20 cellular contexts compared by ENCODE assay signal in the genomic region with DNA sequence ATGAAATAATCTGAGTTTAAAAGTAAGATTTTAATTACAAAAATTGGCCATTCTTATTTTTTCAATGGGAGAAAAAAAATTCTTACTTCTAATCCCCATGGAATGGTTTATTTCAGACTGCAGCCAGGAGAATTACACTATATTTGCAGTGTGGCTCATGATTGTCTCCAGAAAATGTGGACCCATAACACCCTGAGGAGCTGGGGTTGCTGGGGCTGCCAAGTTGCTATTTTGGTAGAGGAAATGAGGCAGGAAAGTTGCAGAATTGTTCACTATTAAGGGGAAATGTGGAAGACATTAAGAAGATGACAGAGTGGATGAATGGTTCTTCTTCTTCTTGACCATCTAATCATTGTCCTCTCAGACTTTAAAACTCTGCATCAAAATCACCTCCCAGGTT. TPM values are rescaled to one million over a fixed set of nuclear protein-coding genes. Genes with fewer than 3 reads are reported as not detected.
DNase-seq lines count a peak whose midpoint lies in the region; ATAC-seq and TF ChIP-seq lines count a peak whose summit lies in the region.
"Had no signal": no experiment of that assay in that cellular context is flagged by ENCODE, and none has a peak within 500 bp of the region (broad histone marks: within the 10 kb centered on the region; RNA-seq: fewer than 3 reads in every experiment).

No MANE protein-coding gene starts in this region.

- ATAC-seq in Right ventricle myocardium inferior (peak; percentile 42), sciatic nerve (peak; percentile 66), body of pancreas (no peak)
- ATAC-seq: A549; CD8-positive, alpha-beta T cell had no signal

- H3K27ac ChIP-seq in right atrium auricular region: no peak overlapping the region
- peak overlapping the region; percentile 92 for H3K27ac ChIP-seq in KOPT-K1 (ENCODE audit: low read depth, low read length, poor library complexity, severe bottlenecking)
- H3K27ac ChIP-seq in esophagus muscularis mucosa (replicated peaks in 1 of 4): no peak overlapping the region
- no peak overlapping the region for H3K27ac ChIP-seq in body of pancreas
- H3K27ac ChIP-seq: 22Rv1; A549; BLaER1 treated with 17β-estradiol and CSF1 and Interleukin-3, amounts not matched to agents 10 nM and 100 nM; C4-2B had no signal

- TF ChIP-seq CTCF in right atrium auricular region (IDR thresholded peaks at IDR 0.05) (no peak), esophagus muscularis mucosa (IDR thresholded peaks at IDR 0.05) (no peak), body of pancreas (IDR thresholded peaks at IDR 0.05) (no peak)

- peak; percentile 39 for DNase-seq in Right ventricle myocardium inferior (ENCODE audit: missing footprints)
- no peak for DNase-seq in right atrium auricular region (ENCODE audit: low spot score)
- DNase-seq in esophagus muscularis mucosa (ENCODE audit: extremely low spot score): peak; percentile 62
- no peak for DNase-seq in sciatic nerve (ENCODE audit: low spot score)
- no peak for DNase-seq in germinal center (ENCODE audit: low spot score)
- no peak for DNase-seq in body of pancreas
- DNase-seq: AML-193; Caco-2; Calu3; CD4-positive, alpha-beta T cell; CD8-positive, alpha-beta T cell; DMS79 treated with DMSO at 0.1 percent for 48 hours; GF-D8 had no signal

- H3K4me1 ChIP-seq in right atrium auricular region: no peaks in the 10 kb centered on the region
- H3K4me1 ChIP-seq in esophagus muscularis mucosa: no peaks in the 10 kb centered on the region
- no peaks in the 10 kb centered on the region for H3K4me1 ChIP-seq in body of pancreas

- H3K36me3 ChIP-seq in right atrium auricular region: no peaks in the 10 kb centered on the region
- H3K36me3 ChIP-seq in KOPT-K1 (ENCODE audit: insufficient read depth, low read length): no peaks in the 10 kb centered on the region
- no peaks in the 10 kb centered on the region for H3K36me3 ChIP-seq in esophagus muscularis mucosa
- no peaks in the 10 kb centered on the region for H3K36me3 ChIP-seq in body of pancreas (replicated peaks in 1 of 2; ENCODE audit: insufficient read depth in 1 of 2, low read depth in 2 of 2)
- H3K36me3 ChIP-seq: BLaER1 treated with 17β-estradiol and CSF1 and Interleukin-3, amounts not matched to agents 10 nM and 100 nM had no signal

- no peak for TF ChIP-seq EP300 in esophagus muscularis mucosa (IDR thresholded peaks at IDR 0.05)

- TF ChIP-seq POLR2A in esophagus muscularis mucosa (IDR thresholded peaks at IDR 0.05; ENCODE audit: low read depth) (no peak), body of pancreas (IDR thresholded peaks at IDR 0.05) (no peak)

- intact Hi-C loops in Right ventricle myocardium inferior (cut with DNase I) (no loop called here), esophagus muscularis mucosa (cut with DNase I) (no loop called here), sciatic nerve (cut with DNase I) (no loop called here), body of pancreas (cut with DNase I) (no loop called here)

- H3K4me3 ChIP-seq in right atrium auricular region: no peak overlapping the region
- H3K4me3 ChIP-seq in esophagus muscularis mucosa: no peak overlapping the region
- H3K4me3 ChIP-seq in body of pancreas: no peak overlapping the region
- H3K4me3 ChIP-seq: A549; BLaER1 treated with 17β-estradiol and CSF1 and Interleukin-3, amounts not matched to agents 10 nM and 100 nM had no signal

- H3K27me3 ChIP-seq in right atrium auricular region: no peaks in the 10 kb centered on the region
- H3K27me3 ChIP-seq in esophagus muscularis mucosa: no peaks in the 10 kb centered on the region
- no peaks in the 10 kb centered on the region for H3K27me3 ChIP-seq in body of pancreas
- H3K27me3 ChIP-seq: BLaER1 treated with 17β-estradiol and CSF1 and Interleukin-3, amounts not matched to agents 10 nM and 100 nM had no signal

- H3K9me3 ChIP-seq in right atrium auricular region (no peaks in the 10 kb centered on the region), KOPT-K1 (ENCODE audit: insufficient read depth, low read length, poor library complexity, severe bottlenecking) (no peaks in the 10 kb centered on the region), esophagus muscularis mucosa (no peaks in the 10 kb centered on the region), body of pancreas (no peaks in the 10 kb centered on the region)
- H3K9me3 ChIP-seq: A549; BLaER1 treated with 17β-estradiol and CSF1 and Interleukin-3, amounts not matched to agents 10 nM and 100 nM; Caco-2 had no signal

RNA-seq across cellular contexts. Expression of a gene that starts 4.6 kb away (rescaled TPM):
- total RNA-seq in Right ventricle myocardium inferior (not detected), right atrium auricular region (under 1 TPM in 1 of 2 donors, not detected in 1; 0.35 TPM), esophagus muscularis mucosa (1 to 10 TPM in 1 of 4 donors, under 1 TPM in 2, not detected in 1; 0.13 to 1.7 (median 0.29) TPM), sciatic nerve (0.09 TPM), body of pancreas (not detected)
- total RNA-seq: A172; B cell; CD4-positive, alpha-beta T cell; CD8-positive, alpha-beta T cell had no signal

Comparison
In these comparisons a context has a peak if more than half of its experiments do, and no peak if none do; other contexts are left out.
1. DNase-seq: peak in Right ventricle myocardium inferior (single experiment) and esophagus muscularis mucosa (single experiment); none in right atrium auricular region (single experiment), sciatic nerve (single experiment), germinal center (single experiment) and body of pancreas (0 of 4).